In the genomic region with DNA sequence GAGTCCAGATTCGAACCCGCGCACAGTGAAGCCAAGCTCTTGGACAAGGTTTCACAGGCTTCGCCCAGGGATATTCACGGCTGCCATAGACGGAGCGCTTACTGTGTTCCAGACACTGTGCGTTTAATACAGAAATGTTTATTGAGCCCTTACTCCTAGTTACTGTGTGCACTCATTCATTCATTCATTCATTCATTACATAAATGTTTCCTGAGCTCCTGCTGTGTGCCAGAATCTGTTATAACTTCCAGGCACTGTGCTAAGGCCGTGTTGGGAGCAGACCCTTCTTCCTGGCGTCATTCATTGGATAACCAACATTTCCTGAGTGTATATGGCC, we compare ENCODE assay signal across 9 cellular contexts. TPM values are rescaled to one million over a fixed set of nuclear protein-coding genes. Genes with fewer than 3 reads are reported as not detected.
DNase-seq lines count a peak whose midpoint lies in the region; ATAC-seq, FAIRE-seq and TF ChIP-seq lines count a peak whose summit lies in the region.
"Had no signal": no experiment of that assay in that cellular context is flagged by ENCODE, and none has a peak within 500 bp of the region (broad histone marks: within the 10 kb centered on the region; RNA-seq: fewer than 3 reads in every experiment).

No MANE protein-coding gene starts in this region.

- TF ChIP-seq POLR2A in GM12878 (IDR thresholded peaks at IDR 0.05; ENCODE audit: low read depth, low read length), result no peak
- no peak for TF ChIP-seq POLR2A in H54 (IDR thresholded peaks at IDR 0.05; ENCODE audit: low read depth, low read length)

- H3K4me1 ChIP-seq in cardiac muscle cell (ENCODE audit: low read depth) (peaks cover 20% of the 10 kb centered on the region), GM12878 (ENCODE audit: control insufficient read depth, insufficient read depth, low read length) (no peaks in the 10 kb centered on the region), upper lobe of right lung (peaks cover 27% of the 10 kb centered on the region)

- FAIRE-seq in GM12878 (lab: Jason Lieb, UNC), result no peak
- no peak for FAIRE-seq in H54 (lab: Jason Lieb, UNC)

- BruUV-seq in GM12878 (replicated peaks; lab: Mats Ljungman, UMichigan), result no TSS peak

- H3K79me2 ChIP-seq in GM12878 (ENCODE audit: control insufficient read depth, insufficient read depth, low read length), result peaks cover 8% of the 10 kb centered on the region

- H3K36me3 ChIP-seq in cardiac muscle cell (no peaks in the 10 kb centered on the region), GM12878 (ENCODE audit: control insufficient read depth in 2 of 2, insufficient read depth in 2 of 2, low read length in 1 of 2) (no peaks in the 10 kb centered on the region), upper lobe of right lung (no peaks in the 10 kb centered on the region)

- no peaks in the 10 kb centered on the region for H3K27me3 Mint-ChIP-seq in memory B cell

- SMC1A ChIA-PET in GM12878 (lab: Charles Lee; ENCODE audit: uncharacterized antibody, unreplicated experiment), result interaction anchor here (1.3 kb wide), 1 partner anchor 279 kb away, joined by 3 read pairs; no protein-coding TSS in a partner anchor

- H4K20me1 ChIP-seq in GM12878 (ENCODE audit: control insufficient read depth, insufficient read depth), result no peaks in the 10 kb centered on the region; the same call in 1 of the 2 replicates

- H3K4me3 ChIP-seq in cardiac muscle cell (peak overlapping the region; percentile 57), GM12878 (no peak overlapping the region; the same call in 1 of the 2 replicates), upper lobe of right lung (peak overlapping the region; percentile 48)

- DNase-seq in cardiac muscle cell (ENCODE audit: low read depth in 1 of 2, low spot score in 1 of 2) (no peak), Right ventricle myocardium inferior (ENCODE audit: missing footprints) (no peak), GM12878 (ENCODE audit: low read depth, low spot score) (no peak), memory B cell (ENCODE audit: low spot score in 2 of 2) (no peak), upper lobe of right lung (no peak), H54 (ENCODE audit: insufficient read length, low spot score) (no peak), NCI-H226 (no peak), DMS153 (lab: John Stamatoyannopoulos, UW) (no peak)
- DNase-seq: NCI-H524 treated with DMSO at 0.1 percent for 48 hours had no signal

- H3K36me3 Mint-ChIP-seq in memory B cell, result no peaks in the 10 kb centered on the region

- 44% methylated on average over 10 of the region's 10 CpGs for WGBS in GM12878 (ENCODE audit: insufficient coverage, insufficient replicate concordance, low lambda C conversion rate, missing lambda C conversion rate)

- H3K27ac Mint-ChIP-seq in memory B cell, result peak overlapping the region; percentile 45

- RAD21 ChIA-PET in GM12878 (lab: Charles Lee; ENCODE audit: unreplicated experiment), result interaction anchor here (0.7 to 1.6 kb wide), 3 partner anchors 82 to 322 kb away, joined by 3 to 6 read pairs (median 4); partner anchors contain the start of gene MAP1LC3B2

- H3K4me2 ChIP-seq in GM12878 (ENCODE audit: control insufficient read depth, insufficient read depth), result peak overlapping the region; percentile 80

- TF ChIP-seq EP300 in GM12878 (IDR thresholded peaks at IDR 0.05; ENCODE audit: borderline replicate concordance in 1 of 2, control insufficient read depth in 1 of 2, low read depth in 2 of 2, low read length in 2 of 2), result no peak

- POLR2A ChIA-PET in GM12878 (lab: Charles Lee), result interaction anchor here (1.1 kb wide), 1 partner anchor 281 kb away, joined by 3 read pairs; no protein-coding TSS in a partner anchor

- H3K4me1 Mint-ChIP-seq in memory B cell, result peaks cover 30% of the 10 kb centered on the region

- H3K27ac ChIP-seq in cardiac muscle cell (no peak overlapping the region), GM12878 (ENCODE audit: control insufficient read depth, insufficient read depth) (no peak overlapping the region), upper lobe of right lung (peak overlapping the region; percentile 52)

- no peaks in the 10 kb centered on the region for H3K9me3 ChIP-seq in cardiac muscle cell (ENCODE audit: low read depth)
- H3K9me3 ChIP-seq in GM12878 (replicated peaks; ENCODE audit: control insufficient read depth, insufficient read depth, low read length), result no peaks in the 10 kb centered on the region
- H3K9me3 ChIP-seq in upper lobe of right lung, result no peaks in the 10 kb centered on the region

- ATAC-seq in Right ventricle myocardium inferior (no peak), GM12878 (no peak), memory B cell (ENCODE audit: low read depth) (no peak), upper lobe of right lung (no peak)

- in situ Hi-C loops in GM12878 (cut with MboI), result no loop called here

- H3K27me3 ChIP-seq in cardiac muscle cell, result no peaks in the 10 kb centered on the region
- H3K27me3 ChIP-seq in GM12878 (replicated peaks in 1 of 2; ENCODE audit: control insufficient read depth in 2 of 2, insufficient read depth in 2 of 2, low read length in 1 of 2), result peaks cover 0 to 12% of the 10 kb centered on the region in 2 experiments; a peak in 2 of 4 replicates
- H3K27me3 ChIP-seq in upper lobe of right lung, result no peaks in the 10 kb centered on the region

- peak overlapping the region; percentile 75 for H3K4me3 Mint-ChIP-seq in memory B cell

- no peak overlapping the region for H3K9ac ChIP-seq in GM12878 (ENCODE audit: control insufficient read depth, insufficient read depth, low read length)

- TF ChIP-seq RAD21 in GM12878 (IDR thresholded peaks at IDR 0.05; ENCODE audit: insufficient read depth, low read depth, low read length), result no peak

- no peaks in the 10 kb centered on the region for H3K9me3 Mint-ChIP-seq in memory B cell

- H2AFZ ChIP-seq in GM12878 (ENCODE audit: control insufficient read depth, low read depth, low read length), result no peak overlapping the region

- intact Hi-C loops in Right ventricle myocardium inferior (cut with DNase I), result loop anchor here (5.0 kb wide), 1 partner anchor 129 kb away; no protein-coding TSS in a partner anchor
- intact Hi-C loops in GM12878 (cut with micrococcal nuclease; ENCODE audit: unreplicated experiment), result loop anchor here (5.0 kb wide), 3 partner anchors 59 to 419 kb away; no protein-coding TSS in a partner anchor
- intact Hi-C loops in upper lobe of right lung (cut with DNase I), result no loop called here

- CTCF ChIA-PET in GM12878 (lab: Yijun Ruan, JAX), result interaction anchor here (0.7 kb wide), 1 partner anchor 280 kb away, joined by 5 read pairs; no protein-coding TSS in a partner anchor

- TF ChIP-seq CTCF in cardiac muscle cell (IDR thresholded peaks at IDR 0.05; ENCODE audit: low read depth, low read length) (no peak), GM12878 (IDR thresholded peaks at IDR 0.05 in 2 of 3, conservative IDR thresholded peaks at IDR 0.05 in 1 of 3; ENCODE audit: control insufficient read depth in 2 of 3, extremely low read depth in 1 of 3, insufficient read depth in 1 of 3, low read depth in 3 of 3, low read length in 3 of 3) (no peak), upper lobe of right lung (IDR thresholded peaks at IDR 0.05) (no peak)

TF ChIP-seq in GM12878, 131 proteins besides CTCF, POLR2A, EP300 and RAD21:
- TF ChIP-seq ZNF24 (IDR thresholded peaks at IDR 0.05), result peak; percentile 87
- no peak for TF ChIP-seq PBX3 (IDR thresholded peaks at IDR 0.05; ENCODE audit: insufficient replicate concordance, low read depth, low read length)

RNA-seq across cellular contexts. Expression of gene MED13L, which starts 0.7 kb away (rescaled TPM):
- total RNA-seq in cardiac muscle cell, result 49.5 and 94.3 TPM in 2 replicates
- polyA plus RNA-seq in cardiac muscle cell, result 31.3 and 39.2 TPM in 2 replicates
- total RNA-seq in Right ventricle myocardium inferior, result 59.8 TPM
- 224 and 236 TPM in 2 replicates for total RNA-seq in GM12878 (2013; cell fraction: nucleolus; rRNA removed)
- total RNA-seq in GM12878 (2014; rRNA removed), result 16.4 and 19.7 TPM in 2 replicates
- total RNA-seq in GM12878 (2014; rRNA removed; fragmentation: Illumina TruSeq; extraction: Trizol), result 20.2 and 21.9 TPM in 2 replicates
- 22.8 and 30.1 TPM in 2 replicates for total RNA-seq in GM12878 (2021)
- polyA plus RNA-seq in GM12878 (2011; ENCODE audit: low read depth), result 11.9 TPM
- 8.0 and 8.7 TPM in 2 replicates for polyA plus RNA-seq in GM12878 (2011; rRNA removed)
- 5.3 and 5.8 TPM in 2 replicates for polyA plus RNA-seq in GM12878 (2011; cell fraction: cytosol; rRNA removed)
- polyA plus RNA-seq in GM12878 (2011; cell fraction: nucleus; rRNA removed), result 14.9 and 19.6 TPM in 2 replicates
- polyA plus RNA-seq in GM12878 (2012), result 9.9 and 14.1 TPM in 2 replicates
- polyA plus RNA-seq in GM12878 (2014; fragmentation: Illumina TruSeq; extraction: Trizol), result 12.9 and 14.9 TPM in 2 replicates
- 1 to 10 TPM; 3.7 to 7.5 TPM for polyA plus RNA-seq in GM12878 (2014; fragmentation: Nextera tagmentation; extraction: Ambion mirVana)
- 9.0 and 9.5 TPM in 2 replicates for polyA plus RNA-seq in GM12878 (2014; rRNA removed)
- polyA plus RNA-seq in GM12878 (2016; fragmentation: Nextera tagmentation; extraction: Ambion mirVana), result 1 to 10 TPM; 5.0 to 6.3 TPM
- polyA minus RNA-seq in GM12878 (2011; rRNA and poly(A)+ RNA removed), result 35.9 and 49.2 TPM in 2 replicates
- polyA minus RNA-seq in GM12878 (2011; cell fraction: cytosol; rRNA and poly(A)+ RNA removed), result 10.8 and 16.2 TPM in 2 replicates
- 31.4 and 61.8 TPM in 2 replicates for polyA minus RNA-seq in GM12878 (2011; cell fraction: nucleus; rRNA and poly(A)+ RNA removed)
- total RNA-seq in upper lobe of right lung, result 147 TPM
